ENCODE assay signal across 1 cellular context in genomic region chr20:21053002-21053762, GRCh38.
TF ChIP-seq lines count a peak whose summit lies in the region.

No MANE protein-coding gene starts in this region.

TF ChIP-seq in SK-N-SH, 30 proteins besides CTCF, POLR2A, EP300 and RAD21 (continued from another document):
- no peak for TF ChIP-seq ZBTB33 (IDR thresholded peaks at IDR 0.05; ENCODE audit: borderline replicate concordance, low read depth)
- no peak for TF ChIP-seq GATA2 (CRISPR knock-in tag; IDR thresholded peaks at IDR 0.05)
- no peak for TF ChIP-seq POLR2AphosphoS5 (IDR thresholded peaks at IDR 0.05; ENCODE audit: low read depth, low read length)
- no peak for TF ChIP-seq MEF2A (IDR thresholded peaks at IDR 0.05; ENCODE audit: borderline replicate concordance, low read depth)
- TF ChIP-seq CHD2 (IDR thresholded peaks at IDR 0.05; ENCODE audit: low read length, partially characterized antibody), result no peak
- no peak for TF ChIP-seq USF2 (IDR thresholded peaks at IDR 0.05; ENCODE audit: borderline replicate concordance, low read depth, low read length)
- TF ChIP-seq IRF3 (IDR thresholded peaks at IDR 0.05; ENCODE audit: low read depth, low read length), result no peak
